22 cellular contexts compared by ENCODE assay signal in genomic region chr3:185517387-185517786, GRCh38. TPM values are rescaled to one million over a fixed set of nuclear protein-coding genes. Genes with fewer than 3 reads are reported as not detected.
"Had no signal": no experiment of that assay in that cellular context is flagged by ENCODE, and none has a peak within 500 bp of the region (broad histone marks: within the 10 kb centered on the region; RNA-seq: fewer than 3 reads in every experiment).

No MANE protein-coding gene starts in this region.

- H3K4me2 ChIP-seq: KMS-11 had no signal

- ATAC-seq: K562 had no signal

- DNase-seq: MG63, NCI-H1092 treated with DMSO at 0.1 percent for 48 hours, NCI-H1436 treated with DMSO at 0.1 percent for 48 hours, NCI-H1694, NCI-H187 treated with DMSO at 0.1 percent for 48 hours, NCI-H2029 treated with DMSO at 0.1 percent for 48 hours, NCI-H2171 treated with DMSO at 0.1 percent for 48 hours, NCI-H345, NCI-H524, NCI-H526 treated with DMSO at 0.1 percent for 48 hours, NCI-H748 treated with DMSO at 0.1 percent for 48 hours, Right ventricle myocardium superior, RPMI8226, SIG-M5 had no signal

- H3K9me3 ChIP-seq: MG63, SJSA1 had no signal

- H3K4me3 Mint-ChIP-seq: IgD-negative memory B cell had no signal

- FAIRE-seq: K562, RCC 7860 had no signal

- H3K36me3 ChIP-seq: MG63, SJSA1 had no signal

- H3K9me3 Mint-ChIP-seq: IgD-negative memory B cell had no signal

- H3K27ac ChIP-seq: KMS-11, SJSA1, SK-N-MC had no signal

- H3K4me1 ChIP-seq: SJSA1 had no signal

- H3K9ac ChIP-seq: KMS-11 had no signal

- H3K4me3 ChIP-seq: K562, MG63, SJSA1, SK-N-MC had no signal

- H3K4me1 Mint-ChIP-seq: IgD-negative memory B cell had no signal

- H3K27ac Mint-ChIP-seq: IgD-negative memory B cell had no signal

RNA-seq across cellular contexts. Expression of gene LIPH, which starts 35.0 kb away (rescaled TPM):
- total RNA-seq: LHCN-M2; T-helper 1 cell treated with Interleukin-12 subunit alpha and Interleukin-12 subunit beta and Interleukin-4 antibody, amounts not matched to agents 30 ng/mL and 1 ng/mL, for 36 hours had no signal
- polyA plus RNA-seq: IgD-negative memory B cell had no signal
